In the genomic region with DNA sequence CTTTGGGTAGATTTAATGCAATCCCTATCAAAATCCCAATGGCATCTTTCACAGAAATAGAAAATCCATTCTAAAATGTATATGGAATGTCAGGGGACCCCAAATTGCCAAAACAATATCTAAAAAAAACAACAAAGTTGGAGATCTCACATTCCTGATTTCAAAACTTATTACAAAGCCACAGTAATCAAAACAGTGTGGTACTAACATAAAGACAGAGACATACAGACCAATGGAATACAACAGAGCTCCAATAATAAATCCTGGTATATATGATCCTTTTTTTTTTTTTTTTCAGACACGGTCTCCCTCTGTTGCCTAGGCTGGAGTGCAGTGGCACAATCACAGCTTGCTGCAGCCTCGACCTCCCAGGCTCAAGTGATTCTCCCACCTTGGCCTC, we compare ENCODE assay signal across 23 cellular contexts. TPM values are rescaled to one million over a fixed set of nuclear protein-coding genes. Genes with fewer than 3 reads are reported as not detected.
A peak's percentile ranks its signal among the peaks of the same experiment; 100 is the strongest.
DNase-seq lines count a peak whose midpoint lies in the region; ATAC-seq, FAIRE-seq and TF ChIP-seq lines count a peak whose summit lies in the region.
"Had no signal": no experiment of that assay in that cellular context is flagged by ENCODE, and none has a peak within 500 bp of the region (broad histone marks: within the 10 kb centered on the region; RNA-seq: fewer than 3 reads in every experiment).

No MANE protein-coding gene starts in this region.

- H3K27ac Mint-ChIP-seq in activated naive CD8-positive, alpha-beta T cell, result no peak overlapping the region
- H3K27ac Mint-ChIP-seq in activated naive CD8-positive, alpha-beta T cell treated with anti-CD3 and anti-CD28 coated beads, Interleukin-2, amount 50 U/mL, for 24 hours, result no peak overlapping the region
- H3K27ac Mint-ChIP-seq: CD14-positive monocyte, HFFc6 had no signal

- H3K9ac ChIP-seq in SK-N-SH, result no peak overlapping the region
- H3K9ac ChIP-seq in K562 (ENCODE audit: insufficient read depth in 1 of 2, low read depth in 2 of 2, low read length in 2 of 2), result no peak overlapping the region
- H3K9ac ChIP-seq: BLaER1, GM23248 had no signal

- H3K4me1 ChIP-seq in SK-N-SH (ENCODE audit: control insufficient read depth in 1 of 2, insufficient read depth in 2 of 2, low read depth in 1 of 2, low read length in 1 of 2) (peaks cover 4 to 6% of the 10 kb centered on the region in 2 experiments; a peak in 3 of 4 replicates), K562 (replicated peaks in 1 of 2; ENCODE audit: control insufficient read depth in 2 of 2, insufficient read depth in 2 of 2, low read length in 2 of 2) (peaks cover 5 to 8% of the 10 kb centered on the region in 2 experiments; a peak in 4 of 5 replicates), upper lobe of left lung (peaks cover 12 to 35% (median 25%) of the 10 kb centered on the region in 4 donors)

- FAIRE-seq in K562 (lab: Jason Lieb, UNC), result no peak
- FAIRE-seq: A549, GM12891 had no signal

- H3K4me3 ChIP-seq in SK-N-SH (ENCODE audit: low read depth in 2 of 2, low read length in 1 of 2), result no peak overlapping the region
- no peak overlapping the region for H3K4me3 ChIP-seq in K562
- H3K4me3 ChIP-seq in upper lobe of left lung, result no peak overlapping the region
- H3K4me3 ChIP-seq: A549, BLaER1, GM23248, HAP-1 had no signal

- H3K4me3 Mint-ChIP-seq in activated naive CD8-positive, alpha-beta T cell, result peak overlapping the region; percentile 2
- no peak overlapping the region for H3K4me3 Mint-ChIP-seq in activated naive CD8-positive, alpha-beta T cell treated with anti-CD3 and anti-CD28 coated beads, Interleukin-2, amount 50 U/mL, for 24 hours
- H3K4me3 Mint-ChIP-seq: CD14-positive monocyte, HFFc6 had no signal

- CTCF ChIA-PET in SK-N-SH (lab: Yijun Ruan, JAX), result interaction anchor here (0.6 kb wide), 1 partner anchor 406 kb away, joined by 3 read pairs; no protein-coding TSS in a partner anchor
- CTCF ChIA-PET in K562 (lab: Yijun Ruan, JAX; ENCODE audit: low intra/inter-chr PET ratio), result no interaction called here

- H2AFZ ChIP-seq in SK-N-SH (ENCODE audit: low read depth), result no peak overlapping the region
- H2AFZ ChIP-seq in K562 (ENCODE audit: low read depth, low read length), result no peak overlapping the region
- H2AFZ ChIP-seq: GM23248 had no signal

- H3K27ac ChIP-seq in SK-N-SH (ENCODE audit: low read depth in 2 of 2, low read length in 1 of 2) (no peak overlapping the region), K562 (ENCODE audit: extremely low read depth, low read depth, low read length) (no peak overlapping the region), upper lobe of left lung (no peak overlapping the region)
- H3K27ac ChIP-seq: 22Rv1, A549, BLaER1, HL-60 had no signal

- no TSS peak for BruUV-seq in K562 (replicated peaks; lab: Mats Ljungman, UMichigan)

- peaks cover 18% of the 10 kb centered on the region for H3F3A ChIP-seq in SK-N-SH (replicated peaks; ENCODE audit: insufficient read depth)

- H3K79me2 ChIP-seq in SK-N-SH (ENCODE audit: insufficient read depth) (peaks cover 85% of the 10 kb centered on the region), K562 (ENCODE audit: control insufficient read depth, insufficient read depth, low read length) (peaks cover 78% of the 10 kb centered on the region)

- no peak for TF ChIP-seq POLR2A in K562 (conservative IDR thresholded peaks at IDR 0.05)
- TF ChIP-seq POLR2A in upper lobe of left lung (IDR thresholded peaks at IDR 0.05), result no peak

- 85% methylated on average over 2 of the region's 2 CpGs for WGBS in SK-N-SH (ENCODE audit: low lambda C conversion rate)
- 79% methylated on average over 2 of the region's 2 CpGs for WGBS in K562 (ENCODE audit: insufficient coverage, low coverage, missing lambda C conversion rate)
- WGBS in upper lobe of left lung, 2 donors, result 93 to 98% methylated on average over 2 of the region's 2 CpGs

- H3K36me3 ChIP-seq in SK-N-SH (replicated peaks in 1 of 2; ENCODE audit: control insufficient read depth in 1 of 2, insufficient read depth in 2 of 2, low read length in 1 of 2), result peaks cover 3 to 26% of the 10 kb centered on the region in 2 experiments
- peaks cover 12% of the 10 kb centered on the region for H3K36me3 ChIP-seq in K562 (ENCODE audit: control insufficient read depth, insufficient read depth, low read length)
- H3K36me3 ChIP-seq in upper lobe of left lung, result peaks cover 0 to 12% (median 2%) of the 10 kb centered on the region in 4 donors

- POLR2A ChIA-PET in SK-N-SH (lab: Yijun Ruan, JAX), result no interaction called here
- POLR2A ChIA-PET in K562 (lab: Yijun Ruan, JAX), result no interaction called here

- TF ChIP-seq EP300 in SK-N-SH (IDR thresholded peaks at IDR 0.05; ENCODE audit: borderline replicate concordance in 1 of 2, low read depth in 1 of 2, low read length in 1 of 2), result no peak
- no peak for TF ChIP-seq EP300 in K562 (IDR thresholded peaks at IDR 0.05; ENCODE audit: low read length)
- no peak for TF ChIP-seq EP300 in upper lobe of left lung (IDR thresholded peaks at IDR 0.05)

- H3K36me3 Mint-ChIP-seq in activated naive CD8-positive, alpha-beta T cell, result peaks cover 32% of the 10 kb centered on the region
- H3K36me3 Mint-ChIP-seq in activated naive CD8-positive, alpha-beta T cell treated with anti-CD3 and anti-CD28 coated beads, Interleukin-2, amount 50 U/mL, for 24 hours (ENCODE audit: low read depth), result peaks cover 63% of the 10 kb centered on the region

- H3K9me1 ChIP-seq in K562 (ENCODE audit: control insufficient read depth, insufficient read depth, low read length), result no peaks in the 10 kb centered on the region

- TF ChIP-seq CTCF in SK-N-SH (IDR thresholded peaks at IDR 0.05) (no peak), K562 (IDR thresholded peaks at IDR 0.05 in 2 of 3, conservative IDR thresholded peaks at IDR 0.05 in 1 of 3; ENCODE audit: insufficient read depth in 2 of 3, low read depth in 1 of 3, low read length in 3 of 3) (no peak), upper lobe of left lung (IDR thresholded peaks at IDR 0.05) (no peak)

- H3K4me1 Mint-ChIP-seq in activated naive CD8-positive, alpha-beta T cell (ENCODE audit: low read depth), result peaks cover 74% of the 10 kb centered on the region
- H3K4me1 Mint-ChIP-seq in activated naive CD8-positive, alpha-beta T cell treated with anti-CD3 and anti-CD28 coated beads, Interleukin-2, amount 50 U/mL, for 24 hours, result peaks cover 69% of the 10 kb centered on the region

- peaks cover 10% of the 10 kb centered on the region for H3K9me3 Mint-ChIP-seq in activated naive CD8-positive, alpha-beta T cell (ENCODE audit: low read depth)
- peaks cover 20% of the 10 kb centered on the region for H3K9me3 Mint-ChIP-seq in activated naive CD8-positive, alpha-beta T cell treated with anti-CD3 and anti-CD28 coated beads, Interleukin-2, amount 50 U/mL, for 24 hours

- TF ChIP-seq RAD21 in SK-N-SH (IDR thresholded peaks at IDR 0.05; ENCODE audit: low read length), result no peak
- no peak for TF ChIP-seq RAD21 in K562 (CRISPR knock-in tag; conservative IDR thresholded peaks at IDR 0.05 in 1 of 2, IDR thresholded peaks at IDR 0.05 in 1 of 2)

- ATAC-seq in SK-N-SH treated with all-trans-retinoic acid at 6 μM for 48 hours, result no peak
- ATAC-seq in activated naive CD8-positive, alpha-beta T cell treated with anti-CD3 and anti-CD28 coated beads, Interleukin-2, amount 50 U/mL, for 24 hours, result no peak
- ATAC-seq in K562, result no peak
- no peak for ATAC-seq in upper lobe of left lung (ENCODE audit: low FRiP score in 2 of 2)
- ATAC-seq: A549 had no signal

- no peak overlapping the region for H3K4me2 ChIP-seq in SK-N-SH
- no peak overlapping the region for H3K4me2 ChIP-seq in K562 (ENCODE audit: insufficient read depth, low read length)
- H3K4me2 ChIP-seq: A549, BLaER1 had no signal

- no peaks in the 10 kb centered on the region for H3K9me2 ChIP-seq in SK-N-SH

- H3K9me3 ChIP-seq in SK-N-SH (no peaks in the 10 kb centered on the region), K562 (replicated peaks; ENCODE audit: control insufficient read depth, insufficient read depth, low read depth, low read length) (no peaks in the 10 kb centered on the region), upper lobe of left lung (no peaks in the 10 kb centered on the region)

- H3K27me3 ChIP-seq in SK-N-SH (ENCODE audit: insufficient read depth), result no peaks in the 10 kb centered on the region
- no peaks in the 10 kb centered on the region for H3K27me3 ChIP-seq in K562 (ENCODE audit: control insufficient read depth in 2 of 2, insufficient read depth in 2 of 2, low read length in 2 of 2)
- no peaks in the 10 kb centered on the region for H3K27me3 ChIP-seq in upper lobe of left lung
- H3K27me3 ChIP-seq: BLaER1 had no signal

- H4K20me1 ChIP-seq in SK-N-SH (ENCODE audit: insufficient read depth), result no peaks in the 10 kb centered on the region; the same call in 1 of the 2 replicates
- no peaks in the 10 kb centered on the region; the same call in 1 of the 2 replicates for H4K20me1 ChIP-seq in K562 (replicated peaks; ENCODE audit: control insufficient read depth, insufficient read depth, low read length)
- H4K20me1 ChIP-seq: BLaER1 had no signal

- H3K27me3 Mint-ChIP-seq in activated naive CD8-positive, alpha-beta T cell, result no peaks in the 10 kb centered on the region
- H3K27me3 Mint-ChIP-seq in activated naive CD8-positive, alpha-beta T cell treated with anti-CD3 and anti-CD28 coated beads, Interleukin-2, amount 50 U/mL, for 24 hours, result no peaks in the 10 kb centered on the region

- in situ Hi-C loops in K562 (cut with MboI), result no loop called here

- no peak for DNase-seq in SK-N-SH
- no peak for DNase-seq in activated naive CD8-positive, alpha-beta T cell treated with anti-CD3 and anti-CD28 coated beads, Interleukin-2, amount 50 U/mL, for 24 hours
- DNase-seq in K562 (ENCODE audit: extremely low read depth in 1 of 4, low spot score in 3 of 4), result no peak
- no peak for DNase-seq in upper lobe of left lung
- no peak for DNase-seq in NCI-H2081 treated with DMSO at 0.1 percent for 48 hours (lab: John Stamatoyannopoulos, UW)
- DNase-seq: CD8-positive, alpha-beta memory T cell; COR-L47; DMS 273 treated with DMSO at 0.1 percent for 48 hours; DMS53; DND-41; EL; HFFc6 had no signal

- intact Hi-C loops in K562 (cut with micrococcal nuclease), result no loop called here

RNA-seq across cellular contexts. Expression of a gene that starts 4.7 kb away (rescaled TPM):
- polyA plus RNA-seq in SK-N-SH (2012; rRNA removed), result 68.5 and 94.6 TPM in 2 replicates
- polyA plus RNA-seq in SK-N-SH (2012; cell fraction: cytosol; rRNA removed), result 88.9 and 103 TPM in 2 replicates
- polyA plus RNA-seq in SK-N-SH (2012; cell fraction: nucleus; rRNA removed), result 22.3 and 35.3 TPM in 2 replicates
- total RNA-seq in K562 (2011; cell fraction: chromatin; rRNA removed; ENCODE audit: low replicate concordance), result 23.3 and 47.4 TPM in 2 replicates
- total RNA-seq in K562 (2011; cell fraction: nucleolus; rRNA removed), result 18.2 and 23.0 TPM in 2 replicates
- total RNA-seq in K562 (2011; cell fraction: nucleoplasm; rRNA removed), result 38.8 and 43.1 TPM in 2 replicates
- 18.6 and 19.5 TPM in 2 replicates for total RNA-seq in K562 (2014; rRNA removed)
- 49.8 and 57.5 TPM in 2 replicates for total RNA-seq in K562 (2014; rRNA removed; fragmentation: Illumina TruSeq; extraction: Trizol)
- total RNA-seq in K562 (2015; rRNA removed; fragmentation: Illumina TruSeq; extraction: Trizol), result 46.1 and 50.0 TPM in 2 replicates
- total RNA-seq in K562 (2021), result 41.2 and 46.5 TPM in 2 replicates
- 53.9 and 67.4 TPM in 2 replicates for polyA plus RNA-seq in K562 (2011; rRNA removed)
- polyA plus RNA-seq in K562 (2011; cell fraction: cytosol; rRNA removed), result 94.3 and 145 TPM in 2 replicates
- 17.7 and 30.5 TPM in 2 replicates for polyA plus RNA-seq in K562 (2011; cell fraction: nucleus; rRNA removed)
- polyA plus RNA-seq in K562 (2012), result 55.8 and 57.5 TPM in 2 replicates
- polyA plus RNA-seq in K562 (2014; fragmentation: Illumina TruSeq; extraction: Trizol), result 49.7 and 70.1 TPM in 2 replicates
- polyA plus RNA-seq in K562 (2014; fragmentation: Nextera tagmentation; extraction: Ambion mirVana), result 100 to 1,000 TPM; 231 to 272 TPM
- polyA plus RNA-seq in K562 (2014; rRNA removed), result 61.8 and 104 TPM in 2 replicates
- polyA minus RNA-seq in K562 (2011; rRNA and poly(A)+ RNA removed), result 27.7 and 28.5 TPM in 2 replicates
- 5.2 and 24.5 TPM in 2 replicates for polyA minus RNA-seq in K562 (2011; cell fraction: cytosol; rRNA and poly(A)+ RNA removed)
- polyA minus RNA-seq in K562 (2011; cell fraction: nucleus; rRNA and poly(A)+ RNA removed), result 4.6 and 15.3 TPM in 2 replicates
- 100 to 1,000 TPM in 3 of 6 donors, 10 to 100 TPM in 3; 19.9 to 168 (median 114) TPM for total RNA-seq in upper lobe of left lung

RNA-seq across cellular contexts. Expression of a gene that starts 23.9 kb away (rescaled TPM):
- polyA plus RNA-seq in SK-N-SH (2012; rRNA removed) (not detected in 2 replicates), K562 (2011; rRNA removed) (0.06 TPM in 1 of 2 replicates, not detected in the other), K562 (2014; fragmentation: Illumina TruSeq; extraction: Trizol) (not detected in 2 replicates), K562 (2014; fragmentation: Nextera tagmentation; extraction: Ambion mirVana) (not detected), K562 (2014; rRNA removed) (not detected in 2 replicates)
- not detected in 2 replicates for polyA plus RNA-seq in SK-N-SH (2012; cell fraction: cytosol; rRNA removed)
- polyA plus RNA-seq in SK-N-SH (2012; cell fraction: nucleus; rRNA removed), result not detected in 2 replicates
- total RNA-seq in K562 (2011; cell fraction: chromatin; rRNA removed; ENCODE audit: low replicate concordance), result 0.07 TPM in 1 of 2 replicates, not detected in the other
- total RNA-seq in K562 (2011; cell fraction: nucleolus; rRNA removed), result not detected in 2 replicates
- total RNA-seq in K562 (2011; cell fraction: nucleoplasm; rRNA removed), result not detected in 2 replicates
- total RNA-seq in K562 (2014; rRNA removed) (0.09 TPM in 1 of 2 replicates, not detected in the other), K562 (2014; rRNA removed; fragmentation: Illumina TruSeq; extraction: Trizol) (not detected in 2 replicates), K562 (2015; rRNA removed; fragmentation: Illumina TruSeq; extraction: Trizol) (not detected in 2 replicates), K562 (2021) (0.07 TPM in 1 of 2 replicates, not detected in the other), upper lobe of left lung (10 to 100 TPM; 33.8 to 65.0 (median 39.7) TPM)
- polyA plus RNA-seq in K562 (2011; cell fraction: cytosol; rRNA removed), result not detected in 2 replicates
- not detected in 2 replicates for polyA plus RNA-seq in K562 (2011; cell fraction: nucleus; rRNA removed)
- polyA plus RNA-seq in K562 (2012), result 0.01 TPM in 1 of 2 replicates, not detected in the other
- not detected in 2 replicates for polyA minus RNA-seq in K562 (2011; rRNA and poly(A)+ RNA removed)
- not detected in 2 replicates for polyA minus RNA-seq in K562 (2011; cell fraction: cytosol; rRNA and poly(A)+ RNA removed)
- not detected in 2 replicates for polyA minus RNA-seq in K562 (2011; cell fraction: nucleus; rRNA and poly(A)+ RNA removed)
- total RNA-seq: G401 had no signal
- polyA plus RNA-seq: CD8-positive, alpha-beta memory T cell had no signal

RNA-seq across cellular contexts. Expression of a gene that starts 34.6 kb away (rescaled TPM):
- polyA plus RNA-seq in SK-N-SH (2012; rRNA removed) (7.4 and 9.1 TPM in 2 replicates), K562 (2011; rRNA removed) (14.1 and 23.9 TPM in 2 replicates), K562 (2014; fragmentation: Illumina TruSeq; extraction: Trizol) (62.1 and 72.0 TPM in 2 replicates), K562 (2014; fragmentation: Nextera tagmentation; extraction: Ambion mirVana) (10 to 100 TPM; 67.4 to 87.3 TPM), K562 (2014; rRNA removed) (41.0 and 48.7 TPM in 2 replicates)
- polyA plus RNA-seq in SK-N-SH (2012; cell fraction: cytosol; rRNA removed), result 16.7 and 33.6 TPM in 2 replicates
- polyA plus RNA-seq in SK-N-SH (2012; cell fraction: nucleus; rRNA removed), result 1.3 and 2.8 TPM in 2 replicates
- 3.1 and 10.4 TPM in 2 replicates for total RNA-seq in K562 (2011; cell fraction: chromatin; rRNA removed; ENCODE audit: low replicate concordance)
- total RNA-seq in K562 (2011; cell fraction: nucleolus; rRNA removed), result 1.6 and 2.5 TPM in 2 replicates
- 2.7 and 5.6 TPM in 2 replicates for total RNA-seq in K562 (2011; cell fraction: nucleoplasm; rRNA removed)
- total RNA-seq in K562 (2014; rRNA removed) (19.1 and 22.6 TPM in 2 replicates), K562 (2014; rRNA removed; fragmentation: Illumina TruSeq; extraction: Trizol) (59.6 and 74.3 TPM in 2 replicates), K562 (2015; rRNA removed; fragmentation: Illumina TruSeq; extraction: Trizol) (58.5 and 65.5 TPM in 2 replicates), K562 (2021) (26.3 and 27.8 TPM in 2 replicates), upper lobe of left lung (10 to 100 TPM in 2 of 6 donors, 1 to 10 TPM in 4; 2.1 to 18.5 (median 5.9) TPM)
- 2.1 and 4.8 TPM in 2 replicates for polyA plus RNA-seq in K562 (2011; cell fraction: cytosol; rRNA removed)
- 1.9 and 2.5 TPM in 2 replicates for polyA plus RNA-seq in K562 (2011; cell fraction: nucleus; rRNA removed)
- 27.5 and 58.5 TPM in 2 replicates for polyA plus RNA-seq in K562 (2012)
- 8.3 and 11.9 TPM in 2 replicates for polyA minus RNA-seq in K562 (2011; rRNA and poly(A)+ RNA removed)
- polyA minus RNA-seq in K562 (2011; cell fraction: cytosol; rRNA and poly(A)+ RNA removed), result 0.64 and 4.3 TPM in 2 replicates
- polyA minus RNA-seq in K562 (2011; cell fraction: nucleus; rRNA and poly(A)+ RNA removed), result 2.2 and 4.0 TPM in 2 replicates

Comparison
In these comparisons a context has a peak if more than half of its experiments do, and no peak if none do; other contexts are left out.
1. RNA of a gene that starts 23.9 kb away (total RNA-seq): 33.8 to 65.0 TPM in upper lobe of left lung; 0.07 to 0.09 TPM in K562; every median in the first group is over 10 times any median in the second.